28 cellular contexts compared by ENCODE assay signal in genomic region chr2:60980031-60980815, GRCh38. TPM values are rescaled to one million over a fixed set of nuclear protein-coding genes. Genes with fewer than 3 reads are reported as not detected.
DNase-seq lines count a peak whose midpoint lies in the region; ATAC-seq and TF ChIP-seq lines count a peak whose summit lies in the region.
"Had no signal": no experiment of that assay in that cellular context is flagged by ENCODE, and none has a peak within 500 bp of the region (broad histone marks: within the 10 kb centered on the region; RNA-seq: fewer than 3 reads in every experiment).

No MANE protein-coding gene starts in this region.

- H3K79me2 ChIP-seq in DOHH2 (ENCODE audit: control insufficient read depth, low read length) (no peaks in the 10 kb centered on the region), OCI-LY3 (ENCODE audit: low read length) (no peaks in the 10 kb centered on the region)
- H3K79me2 ChIP-seq: hepatocyte had no signal

- H4K20me1 ChIP-seq in DOHH2 (ENCODE audit: control insufficient read depth, insufficient read depth, low read depth, low read length) (no peaks in the 10 kb centered on the region), OCI-LY3 (ENCODE audit: insufficient read depth, low read length) (no peaks in the 10 kb centered on the region)
- H4K20me1 ChIP-seq: BLaER1 had no signal

- peaks cover 23% of the 10 kb centered on the region for H3K4me1 Mint-ChIP-seq in activated CD4-positive, alpha-beta memory T cell treated with anti-CD3 and anti-CD28 coated beads, Interleukin-2, amount 10 ng/mL, durations not matched to agents 7 days and 5 days

- CTCF ChIA-PET in activated CD4-positive, alpha-beta memory T cell treated with anti-CD3 and anti-CD28 coated beads, Interleukin-2, amount 10 ng/mL, durations not matched to agents 7 days and 5 days (lab: Charles Lee): no interaction called here

- H3K9me2 ChIP-seq in DOHH2 (replicated peaks; ENCODE audit: control insufficient read depth, low read length): no peaks in the 10 kb centered on the region

- H3K4me3 ChIP-seq in DOHH2 (ENCODE audit: low read length) (peak overlapping the region; percentile 50), OCI-LY3 (ENCODE audit: low read length) (no peak overlapping the region)
- H3K4me3 ChIP-seq: A549, BLaER1, breast epithelium, esophagus muscularis mucosa, hepatocyte, left ventricle myocardium inferior, ovary, PC-9 had no signal

- no peak overlapping the region for H3K27ac Mint-ChIP-seq in activated CD4-positive, alpha-beta memory T cell treated with anti-CD3 and anti-CD28 coated beads, Interleukin-2, amount 10 ng/mL, durations not matched to agents 7 days and 5 days
- H3K27ac Mint-ChIP-seq: type B pancreatic cell had no signal

- H3F3A ChIP-seq in DOHH2 (ENCODE audit: control insufficient read depth, insufficient read depth): peaks cover 50% of the 10 kb centered on the region

- POLR2A ChIA-PET in activated CD4-positive, alpha-beta memory T cell treated with anti-CD3 and anti-CD28 coated beads, Interleukin-2, amount 10 ng/mL, durations not matched to agents 7 days and 5 days (lab: Charles Lee): no interaction called here

- TF ChIP-seq CTCF in DOHH2 (IDR thresholded peaks at IDR 0.05; ENCODE audit: low read depth, low read length, poor library complexity, severe bottlenecking): no peak
- no peak for TF ChIP-seq CTCF in OCI-LY3 (IDR thresholded peaks at IDR 0.05; ENCODE audit: low read depth, low read length)

- H3K4me1 ChIP-seq in DOHH2 (ENCODE audit: control insufficient read depth, low read length): peaks cover 83% of the 10 kb centered on the region
- H3K4me1 ChIP-seq in OCI-LY3 (ENCODE audit: low read length): peaks cover 55% of the 10 kb centered on the region
- H3K4me1 ChIP-seq: A549, BLaER1, breast epithelium, Caco-2, esophagus muscularis mucosa, left ventricle myocardium inferior had no signal

- no peaks in the 10 kb centered on the region for H3K36me3 Mint-ChIP-seq in activated CD4-positive, alpha-beta memory T cell treated with anti-CD3 and anti-CD28 coated beads, Interleukin-2, amount 10 ng/mL, durations not matched to agents 7 days and 5 days (ENCODE audit: low read depth)
- H3K36me3 Mint-ChIP-seq: mesothelial cell of epicardium; natural killer cell treated with Interleukin-12 subunit alpha and Interleukin-12 subunit beta and Interleukin-15 and Interleukin-18, amount 100 ng/mL, for 72 hours; type B pancreatic cell had no signal

- H3K4me3 Mint-ChIP-seq in activated CD4-positive, alpha-beta memory T cell treated with anti-CD3 and anti-CD28 coated beads, Interleukin-2, amount 10 ng/mL, durations not matched to agents 7 days and 5 days: no peak overlapping the region
- H3K4me3 Mint-ChIP-seq: mesothelial cell of epicardium; natural killer cell treated with Interleukin-12 subunit alpha and Interleukin-12 subunit beta and Interleukin-15 and Interleukin-18, amount 100 ng/mL, for 72 hours; type B pancreatic cell had no signal

- no peak overlapping the region for H2AFZ ChIP-seq in OCI-LY3 (ENCODE audit: low read depth, low read length)
- H2AFZ ChIP-seq: hepatocyte, PC-9 had no signal

- H3K4me2 ChIP-seq in DOHH2 (ENCODE audit: low read length): peak overlapping the region; percentile 60
- 0 out of 2 replicates have a peak overlapping the region, but pooled peaks have one; percentile 3 for H3K4me2 ChIP-seq in OCI-LY3 (ENCODE audit: low read length)
- H3K4me2 ChIP-seq: A549, BLaER1, hepatocyte, PC-9 had no signal

- H3K27ac ChIP-seq in DOHH2 (ENCODE audit: low read depth, low read length) (peak overlapping the region; percentile 71), OCI-LY3 (ENCODE audit: low read length) (no peak overlapping the region)
- H3K27ac ChIP-seq: A549, BLaER1, breast epithelium, esophagus muscularis mucosa, hepatocyte, left ventricle myocardium inferior, ovary, PC-9 had no signal

- H3K27me3 ChIP-seq in DOHH2 (ENCODE audit: control insufficient read depth, low read length): no peaks in the 10 kb centered on the region
- H3K27me3 ChIP-seq in OCI-LY3 (ENCODE audit: low read depth, low read length): peaks cover 10% of the 10 kb centered on the region
- H3K27me3 ChIP-seq: BLaER1, breast epithelium, esophagus muscularis mucosa, hepatocyte, ovary had no signal

- no peaks in the 10 kb centered on the region for H3K9me3 Mint-ChIP-seq in activated CD4-positive, alpha-beta memory T cell treated with anti-CD3 and anti-CD28 coated beads, Interleukin-2, amount 10 ng/mL, durations not matched to agents 7 days and 5 days
- H3K9me3 Mint-ChIP-seq: mesothelial cell of epicardium; natural killer cell treated with Interleukin-12 subunit alpha and Interleukin-12 subunit beta and Interleukin-15 and Interleukin-18, amount 100 ng/mL, for 72 hours; type B pancreatic cell had no signal

- H3K36me3 ChIP-seq in DOHH2 (ENCODE audit: control insufficient read depth, low read length) (no peaks in the 10 kb centered on the region; the same call in 1 of the 2 replicates), OCI-LY3 (replicated peaks; ENCODE audit: low read depth, low read length) (no peaks in the 10 kb centered on the region)
- H3K36me3 ChIP-seq: BLaER1, breast epithelium, esophagus muscularis mucosa, left ventricle myocardium inferior, ovary had no signal

- no peaks in the 10 kb centered on the region for H3K27me3 Mint-ChIP-seq in activated CD4-positive, alpha-beta memory T cell treated with anti-CD3 and anti-CD28 coated beads, Interleukin-2, amount 10 ng/mL, durations not matched to agents 7 days and 5 days
- H3K27me3 Mint-ChIP-seq: natural killer cell treated with Interleukin-12 subunit alpha and Interleukin-12 subunit beta and Interleukin-15 and Interleukin-18, amount 100 ng/mL, for 72 hours; type B pancreatic cell had no signal

- no peaks in the 10 kb centered on the region for H3K9me3 ChIP-seq in DOHH2 (ENCODE audit: control insufficient read depth, insufficient read depth, low read length)
- no peaks in the 10 kb centered on the region for H3K9me3 ChIP-seq in OCI-LY3 (ENCODE audit: insufficient read depth, low read length)
- H3K9me3 ChIP-seq: A549, BLaER1, breast epithelium, Caco-2, esophagus muscularis mucosa, left ventricle myocardium inferior, ovary had no signal

- no peak overlapping the region for H3K9ac ChIP-seq in OCI-LY3 (ENCODE audit: low read length)
- H3K9ac ChIP-seq: BLaER1 had no signal

- ATAC-seq in GM19455 (IDR thresholded peaks at IDR 0.05; ENCODE audit: unreplicated experiment) (peak; percentile 51), HG02885 (IDR thresholded peaks at IDR 0.05; ENCODE audit: poor library complexity, unreplicated experiment) (peak; percentile 44), HG03175 (IDR thresholded peaks at IDR 0.05; ENCODE audit: unreplicated experiment) (no peak)
- ATAC-seq: A549; natural killer cell treated with Interleukin-12 subunit alpha and Interleukin-12 subunit beta and Interleukin-15 and Interleukin-18, amount 100 ng/mL, for 72 hours; right cardiac atrium had no signal

- no peak for DNase-seq in activated CD4-positive, CD25-positive, alpha-beta regulatory T cell treated with anti-CD3 and anti-CD28 coated beads, Interleukin-2, amount 50 U/mL, for 72 hours
- DNase-seq in SIG-M5 treated with dmso at 0.1 percent for 504 hours (lab: John Stamatoyannopoulos, UW; ENCODE audit: unreplicated experiment): no peak
- DNase-seq in activated CD4-positive, alpha-beta memory T cell treated with anti-CD3 and anti-CD28 coated beads, Interleukin-2, amount 10 ng/mL, durations not matched to agents 7 days and 5 days: no peak
- DNase-seq: activated gamma-delta T cell treated with Interleukin-2 at 50 U/mL for 16 hours, activated T-cell treated with anti-CD3 and anti-CD28 coated beads for 4 hours, Caco-2, left ventricle myocardium inferior, NCI-H1048, NCI-H187 treated with DMSO at 0.1 percent for 48 hours, NCI-H2227 treated with DMSO at 0.1 percent for 48 hours, NCI-H748 treated with DMSO at 0.1 percent for 48 hours, ovary, PC-9, right cardiac atrium, SIG-M5 had no signal

RNA-seq across cellular contexts. Expression of gene PEX13, which starts 37.3 kb away (rescaled TPM):
- 10 to 100 TPM; 20.3 to 20.6 TPM for total RNA-seq in activated CD4-positive, alpha-beta memory T cell treated with anti-CD3 and anti-CD28 coated beads, Interleukin-2, amount 10 ng/mL, durations not matched to agents 7 days and 5 days

RNA-seq across cellular contexts. Expression of gene PUS10, which starts 37.8 kb away (rescaled TPM):
- 1 to 10 TPM; 7.3 to 7.5 TPM for total RNA-seq in activated CD4-positive, alpha-beta memory T cell treated with anti-CD3 and anti-CD28 coated beads, Interleukin-2, amount 10 ng/mL, durations not matched to agents 7 days and 5 days
